Comparison of ENCODE assay signal across 14 cellular contexts in genomic region chr2:50125230-50125629, GRCh38.
DNase-seq lines count a peak whose midpoint lies in the region; ATAC-seq and TF ChIP-seq lines count a peak whose summit lies in the region.
"Had no signal": no experiment of that assay in that cellular context is flagged by ENCODE, and none has a peak within 500 bp of the region (broad histone marks: within the 10 kb centered on the region; RNA-seq: fewer than 3 reads in every experiment).

No MANE protein-coding gene starts in this region.

- ATAC-seq in heart right ventricle = no peak

- TF ChIP-seq CTCF in mesothelial cell of epicardium (IDR thresholded peaks at IDR 0.05; ENCODE audit: unreplicated experiment) (no peak), heart right ventricle (IDR thresholded peaks at IDR 0.05) (no peak)

- H3K9me3 Mint-ChIP-seq in mesothelial cell of epicardium = no peaks in the 10 kb centered on the region
- H3K9me3 Mint-ChIP-seq: CD4-positive, alpha-beta T cell had no signal

- no peaks in the 10 kb centered on the region for H3K27me3 Mint-ChIP-seq in mesothelial cell of epicardium (ENCODE audit: low read depth)
- H3K27me3 Mint-ChIP-seq: CD4-positive, alpha-beta T cell had no signal

- no peaks in the 10 kb centered on the region for H3K4me1 ChIP-seq in heart right ventricle

- H3K36me3 ChIP-seq in heart right ventricle = no peaks in the 10 kb centered on the region

- peak; percentile 10 for DNase-seq in NCI-H2107 (lab: John Stamatoyannopoulos, UW)
- DNase-seq in NCI-H2107 treated with DMSO at 0.1 percent for 48 hours (lab: John Stamatoyannopoulos, UW; ENCODE audit: unreplicated experiment) = no peak
- DNase-seq in DMS79 (lab: John Stamatoyannopoulos, UW) = peak; percentile 39
- peak; percentile 50 for DNase-seq in NCI-H2171 (lab: John Stamatoyannopoulos, UW)
- DNase-seq in mesothelial cell of epicardium (ENCODE audit: low spot score in 2 of 2, unreplicated experiment in 2 of 2) = no peak
- DNase-seq in NCI-H774 (lab: John Stamatoyannopoulos, UW) = no peak
- DNase-seq in heart right ventricle = no peak
- DNase-seq: ACHN; CD4-positive, alpha-beta T cell; H7; KBM-7; NCI-H1048; SIG-M5; T-helper 2 cell had no signal

- no peak overlapping the region for H3K4me3 ChIP-seq in heart right ventricle

- intact Hi-C loops in heart right ventricle (cut with DNase I) = no loop called here

- H3K4me1 Mint-ChIP-seq in mesothelial cell of epicardium = peaks cover 42% of the 10 kb centered on the region

- 41 to 49% methylated on average over 3 of the region's 3 CpGs for WGBS in heart right ventricle, 2 donors

- no peak overlapping the region for H3K27ac ChIP-seq in heart right ventricle

- H3K27ac Mint-ChIP-seq in mesothelial cell of epicardium = peak overlapping the region; percentile 69
- H3K27ac Mint-ChIP-seq: CD4-positive, alpha-beta T cell had no signal

- no peaks in the 10 kb centered on the region for H3K27me3 ChIP-seq in heart right ventricle

- H3K4me3 Mint-ChIP-seq in mesothelial cell of epicardium = no peak overlapping the region
- H3K4me3 Mint-ChIP-seq: CD4-positive, alpha-beta T cell had no signal

- no peaks in the 10 kb centered on the region for H3K36me3 Mint-ChIP-seq in mesothelial cell of epicardium

- no peaks in the 10 kb centered on the region for H3K9me3 ChIP-seq in heart right ventricle

Comparison
In these comparisons a context has a peak if more than half of its experiments do, and no peak if none do; other contexts are left out.
1. DNase-seq: peak in NCI-H2107 (single experiment), DMS79 (single experiment) and NCI-H2171 (single experiment); none in NCI-H2107 treated with DMSO at 0.1 percent for 48 hours (single experiment), mesothelial cell of epicardium (0 of 2), NCI-H774 (single experiment) and heart right ventricle (0 of 2).